18 cellular contexts compared by ENCODE assay signal in genomic region chr19:33166037-33166436, GRCh38. TPM values are rescaled to one million over a fixed set of nuclear protein-coding genes. Genes with fewer than 3 reads are reported as not detected.
"Had no signal": no experiment of that assay in that cellular context is flagged by ENCODE, and none has a peak within 500 bp of the region (broad histone marks: within the 10 kb centered on the region; RNA-seq: fewer than 3 reads in every experiment).

No MANE protein-coding gene starts in this region.

RNA-seq across cellular contexts. Expression of gene LRP3, which starts 28.1 kb away (rescaled TPM):
- total RNA-seq: naive thymus-derived CD8-positive, alpha-beta T cell had no signal

RNA-seq across cellular contexts. Expression of gene WDR88, which starts 34.1 kb away (rescaled TPM):
- total RNA-seq: kidney, left colon, left lung, lower lobe of right lung, mucosa of gallbladder, osteocyte, posterior vena cava, psoas muscle, sigmoid colon, spleen, subcutaneous adipose tissue, suprapubic skin, tibial nerve, ureter, uterus had no signal

RNA-seq across cellular contexts. Expression of gene SLC7A10, which starts 59.6 kb away (rescaled TPM):
- total RNA-seq: kidney; liver; mammary epithelial cell; mucosa of gallbladder; naive thymus-derived CD8-positive, alpha-beta T cell; osteocyte; posterior vena cava; ureter; uterus had no signal
